In genomic region chr12:104490221-104490620, GRCh38 we compare ENCODE assay signal across 11 cellular contexts. TPM values are rescaled to one million over a fixed set of nuclear protein-coding genes. Genes with fewer than 3 reads are reported as not detected.
DNase-seq lines count a peak whose midpoint lies in the region; ATAC-seq and TF ChIP-seq lines count a peak whose summit lies in the region.
"Had no signal": no experiment of that assay in that cellular context is flagged by ENCODE, and none has a peak within 500 bp of the region (broad histone marks: within the 10 kb centered on the region; RNA-seq: fewer than 3 reads in every experiment).

No MANE protein-coding gene starts in this region.

- CTCF ChIA-PET in RWPE1 (lab: Yijun Ruan, JAX) = interaction anchor here (1.5 kb wide), 1 partner anchor 108 kb away, joined by 5 read pairs; no protein-coding TSS in a partner anchor

- H3K4me1 Mint-ChIP-seq in stimulated activated naive CD8-positive, alpha-beta T cell treated with anti-CD3 and anti-CD28 coated beads, Interleukin-15, Interleukin-2, amounts not matched to agents 100 ng/mL and 50 ng/mL, for 24 hours (ENCODE audit: low read depth) = peaks cover 92% of the 10 kb centered on the region
- peaks cover 66% of the 10 kb centered on the region for H3K4me1 Mint-ChIP-seq in T-helper 17 cell
- peaks cover 66 to 90% of the 10 kb centered on the region in 2 donors for H3K4me1 Mint-ChIP-seq in effector memory CD8-positive, alpha-beta T cell (ENCODE audit: low read depth in 2 of 2)

- H3K27ac ChIP-seq in RWPE1 = no peak overlapping the region

- H3K27ac Mint-ChIP-seq in stimulated activated naive CD8-positive, alpha-beta T cell treated with anti-CD3 and anti-CD28 coated beads, Interleukin-15, Interleukin-2, amounts not matched to agents 100 ng/mL and 50 ng/mL, for 24 hours = peak overlapping the region; percentile 57
- H3K27ac Mint-ChIP-seq in T-helper 17 cell = peak overlapping the region; percentile 99
- peak overlapping the region; percentile 88 to 90 for H3K27ac Mint-ChIP-seq in effector memory CD8-positive, alpha-beta T cell

- DNase-seq in stimulated activated naive CD8-positive, alpha-beta T cell treated with anti-CD3 and anti-CD28 coated beads, Interleukin-15, Interleukin-2, amounts not matched to agents 100 U/mL and 50 U/mL, for 24 hours = no peak
- no peak for DNase-seq in T-helper 17 cell
- DNase-seq in effector memory CD8-positive, alpha-beta T cell = no peak
- DNase-seq in GM19238 (ENCODE audit: insufficient read length, low spot score) = no peak
- no peak for DNase-seq in RWPE1 (ENCODE audit: low spot score)
- DNase-seq: activated naive CD4-positive, alpha-beta T cell treated with anti-CD3 and anti-CD28 coated beads, Interleukin-2, amount 50 U/mL, for 16 hours; retina had no signal

- no peaks in the 10 kb centered on the region for H3K27me3 Mint-ChIP-seq in stimulated activated naive CD8-positive, alpha-beta T cell treated with anti-CD3 and anti-CD28 coated beads, Interleukin-15, Interleukin-2, amounts not matched to agents 100 ng/mL and 50 ng/mL, for 24 hours
- H3K27me3 Mint-ChIP-seq in T-helper 17 cell = no peaks in the 10 kb centered on the region
- no peaks in the 10 kb centered on the region for H3K27me3 Mint-ChIP-seq in effector memory CD8-positive, alpha-beta T cell

- POLR2A ChIA-PET in RWPE1 (lab: Yijun Ruan, JAX; ENCODE audit: low non-redundant PET) = no interaction called here

- no peak for ATAC-seq in stimulated activated naive CD8-positive, alpha-beta T cell treated with anti-CD3 and anti-CD28 coated beads, Interleukin-15, Interleukin-2, amounts not matched to agents 100 U/mL and 50 U/mL, for 24 hours
- ATAC-seq in T-helper 17 cell (no peak), HG03457 (IDR thresholded peaks at IDR 0.05; ENCODE audit: unreplicated experiment) (no peak), HG03439 (IDR thresholded peaks at IDR 0.05; ENCODE audit: unreplicated experiment) (no peak)
- ATAC-seq in effector memory CD8-positive, alpha-beta T cell (replicated peaks) = no peak
- ATAC-seq: SK-N-SH treated with all-trans-retinoic acid at 6 μM for 48 hours had no signal

- no peak for TF ChIP-seq CTCF in RWPE1 (conservative IDR thresholded peaks at IDR 0.05; ENCODE audit: low read depth)

- H3K9me3 ChIP-seq in T-helper 17 cell (ENCODE audit: control insufficient read depth, low read length, poor library complexity, severe bottlenecking) = no peaks in the 10 kb centered on the region

- peak overlapping the region; percentile 24 for H3K4me3 Mint-ChIP-seq in stimulated activated naive CD8-positive, alpha-beta T cell treated with anti-CD3 and anti-CD28 coated beads, Interleukin-15, Interleukin-2, amounts not matched to agents 100 ng/mL and 50 ng/mL, for 24 hours
- H3K4me3 Mint-ChIP-seq in T-helper 17 cell = peak overlapping the region; percentile 57
- peak overlapping the region; percentile 16 to 60 for H3K4me3 Mint-ChIP-seq in effector memory CD8-positive, alpha-beta T cell

- H3K36me3 Mint-ChIP-seq in stimulated activated naive CD8-positive, alpha-beta T cell treated with anti-CD3 and anti-CD28 coated beads, Interleukin-15, Interleukin-2, amounts not matched to agents 100 ng/mL and 50 ng/mL, for 24 hours (ENCODE audit: low read depth) = peaks cover 11% of the 10 kb centered on the region
- H3K36me3 Mint-ChIP-seq in T-helper 17 cell (ENCODE audit: low read depth) = peaks cover 5% of the 10 kb centered on the region
- H3K36me3 Mint-ChIP-seq in effector memory CD8-positive, alpha-beta T cell (ENCODE audit: insufficient read depth) = peaks cover 22% of the 10 kb centered on the region

- H3K9me3 Mint-ChIP-seq in stimulated activated naive CD8-positive, alpha-beta T cell treated with anti-CD3 and anti-CD28 coated beads, Interleukin-15, Interleukin-2, amounts not matched to agents 100 ng/mL and 50 ng/mL, for 24 hours = no peaks in the 10 kb centered on the region
- no peaks in the 10 kb centered on the region for H3K9me3 Mint-ChIP-seq in effector memory CD8-positive, alpha-beta T cell

RNA-seq across cellular contexts. Expression of gene CHST11, which starts 33.5 kb away (rescaled TPM):
- 10 to 100 TPM; 76.6 to 78.3 TPM for total RNA-seq in T-helper 17 cell
